In genomic region chr18:59877366-59877765, GRCh38 we compare ENCODE assay signal across 1 cellular context.
TF ChIP-seq lines count a peak whose summit lies in the region.

No MANE protein-coding gene starts in this region.

TF ChIP-seq in K562, 482 proteins besides CTCF, POLR2A, EP300 and RAD21 (continued from another document):
- TF ChIP-seq NBN (IDR thresholded peaks at IDR 0.05; ENCODE audit: low read depth) = peak; percentile 23; the same call in 1 of the 2 replicates
- no peak for TF ChIP-seq SOX6 (IDR thresholded peaks at IDR 0.05)
- TF ChIP-seq MEF2D (tag; conservative IDR thresholded peaks at IDR 0.05; ENCODE audit: low read depth) = peak; percentile 97
- peak; percentile 64 for TF ChIP-seq VEZF1 (CRISPR knock-in tag; IDR thresholded peaks at IDR 0.05)
- 0 out of 4 replicates have a peak, but pooled peaks of 1 of the 2 experiments have one; percentile 8 for TF ChIP-seq TRIM24 (IDR thresholded peaks at IDR 0.05)
- TF ChIP-seq, protein P1, sequence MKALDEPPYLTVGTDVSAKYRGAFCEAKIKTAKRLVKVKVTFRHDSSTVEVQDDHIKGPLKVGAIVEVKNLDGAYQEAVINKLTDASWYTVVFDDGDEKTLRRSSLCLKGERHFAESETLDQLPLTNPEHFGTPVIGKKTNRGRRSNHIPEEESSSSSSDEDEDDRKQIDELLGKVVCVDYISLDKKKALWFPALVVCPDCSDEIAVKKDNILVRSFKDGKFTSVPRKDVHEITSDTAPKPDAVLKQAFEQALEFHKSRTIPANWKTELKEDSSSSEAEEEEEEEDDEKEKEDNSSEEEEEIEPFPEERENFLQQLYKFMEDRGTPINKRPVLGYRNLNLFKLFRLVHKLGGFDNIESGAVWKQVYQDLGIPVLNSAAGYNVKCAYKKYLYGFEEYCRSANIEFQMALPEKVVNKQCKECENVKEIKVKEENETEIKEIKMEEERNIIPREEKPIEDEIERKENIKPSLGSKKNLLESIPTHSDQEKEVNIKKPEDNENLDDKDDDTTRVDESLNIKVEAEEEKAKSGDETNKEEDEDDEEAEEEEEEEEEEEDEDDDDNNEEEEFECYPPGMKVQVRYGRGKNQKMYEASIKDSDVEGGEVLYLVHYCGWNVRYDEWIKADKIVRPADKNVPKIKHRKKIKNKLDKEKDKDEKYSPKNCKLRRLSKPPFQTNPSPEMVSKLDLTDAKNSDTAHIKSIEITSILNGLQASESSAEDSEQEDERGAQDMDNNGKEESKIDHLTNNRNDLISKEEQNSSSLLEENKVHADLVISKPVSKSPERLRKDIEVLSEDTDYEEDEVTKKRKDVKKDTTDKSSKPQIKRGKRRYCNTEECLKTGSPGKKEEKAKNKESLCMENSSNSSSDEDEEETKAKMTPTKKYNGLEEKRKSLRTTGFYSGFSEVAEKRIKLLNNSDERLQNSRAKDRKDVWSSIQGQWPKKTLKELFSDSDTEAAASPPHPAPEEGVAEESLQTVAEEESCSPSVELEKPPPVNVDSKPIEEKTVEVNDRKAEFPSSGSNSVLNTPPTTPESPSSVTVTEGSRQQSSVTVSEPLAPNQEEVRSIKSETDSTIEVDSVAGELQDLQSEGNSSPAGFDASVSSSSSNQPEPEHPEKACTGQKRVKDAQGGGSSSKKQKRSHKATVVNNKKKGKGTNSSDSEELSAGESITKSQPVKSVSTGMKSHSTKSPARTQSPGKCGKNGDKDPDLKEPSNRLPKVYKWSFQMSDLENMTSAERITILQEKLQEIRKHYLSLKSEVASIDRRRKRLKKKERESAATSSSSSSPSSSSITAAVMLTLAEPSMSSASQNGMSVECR (CRISPR knock-in tag; IDR thresholded peaks at IDR 0.05) = no peak
- TF ChIP-seq BCOR (IDR thresholded peaks at IDR 0.05) = no peak
- TF ChIP-seq SP2 (IDR thresholded peaks at IDR 0.05; ENCODE audit: extremely low read depth, low read depth, low read length, poor library complexity, severe bottlenecking) = no peak
- TF ChIP-seq NFIC (IDR thresholded peaks at IDR 0.05) = no peak
- TF ChIP-seq CEBPG (CRISPR knock-in tag; IDR thresholded peaks at IDR 0.05) = no peak
- peak; percentile 49 to 84; a peak in 3 of 4 replicates for TF ChIP-seq CEBPG (tag; conservative IDR thresholded peaks at IDR 0.05 in 1 of 2, IDR thresholded peaks at IDR 0.05 in 1 of 2)
- peak; percentile 42; the same call in 1 of the 2 replicates for TF ChIP-seq SMARCA4 (IDR thresholded peaks at IDR 0.05)
- TF ChIP-seq ZNF445 (CRISPR knock-in tag; IDR thresholded peaks at IDR 0.05; ENCODE audit: low read depth) = no peak
- peak; percentile 82 for TF ChIP-seq MEF2A (IDR thresholded peaks at IDR 0.05; ENCODE audit: control insufficient read depth, low read depth, low read length)
- TF ChIP-seq ZNF766 (CRISPR knock-in tag; conservative IDR thresholded peaks at IDR 0.05) = 0 out of 2 replicates have a peak, but pooled peaks have one; percentile 54
- no peak for TF ChIP-seq ZNF280A (IDR thresholded peaks at IDR 0.05; ENCODE audit: low read depth, partially characterized antibody)
- TF ChIP-seq NFYB (IDR thresholded peaks at IDR 0.05; ENCODE audit: extremely low read depth, insufficient read length) = no peak
- no peak for TF ChIP-seq CSDE1 (IDR thresholded peaks at IDR 0.05)
- no peak for TF ChIP-seq KLF6 (CRISPR knock-in tag; IDR thresholded peaks at IDR 0.05; ENCODE audit: borderline replicate concordance)
- TF ChIP-seq SMARCE1 (IDR thresholded peaks at IDR 0.05) = peak; percentile 63; the same call in 1 of the 2 replicates
- no peak for TF ChIP-seq MYBL2 (IDR thresholded peaks at IDR 0.05; ENCODE audit: low read depth)
- TF ChIP-seq MYBL2 (CRISPR knock-in tag; IDR thresholded peaks at IDR 0.05; ENCODE audit: borderline replicate concordance) = no peak
- no peak for TF ChIP-seq ZNF592 (IDR thresholded peaks at IDR 0.05)
- TF ChIP-seq ZNF280B (CRISPR knock-in tag; IDR thresholded peaks at IDR 0.05) = no peak
- TF ChIP-seq NONO (IDR thresholded peaks at IDR 0.05; ENCODE audit: low read depth in 2 of 2, low read length in 1 of 2) = no peak
- no peak for TF ChIP-seq ATF2 (CRISPR knock-in tag; IDR thresholded peaks at IDR 0.05)
- TF ChIP-seq CEBPB (tag; IDR thresholded peaks at IDR 0.05) = peak; percentile 84
- no peak for TF ChIP-seq ZC3H4 (CRISPR knock-in tag; IDR thresholded peaks at IDR 0.05; ENCODE audit: borderline replicate concordance)
- peak; percentile 46 for TF ChIP-seq ARID1B (IDR thresholded peaks at IDR 0.05)
- no peak for TF ChIP-seq ZNF239 (CRISPR knock-in tag; IDR thresholded peaks at IDR 0.05)
- TF ChIP-seq LARP7 (IDR thresholded peaks at IDR 0.05) = no peak
- no peak for TF ChIP-seq ETV6 (IDR thresholded peaks at IDR 0.05; ENCODE audit: borderline replicate concordance in 1 of 2, low read depth in 2 of 2, low read length in 1 of 2)
- no peak for TF ChIP-seq ETV6 (CRISPR knock-in tag; IDR thresholded peaks at IDR 0.05; ENCODE audit: borderline replicate concordance)
- TF ChIP-seq MLLT1 (IDR thresholded peaks at IDR 0.05) = no peak
- TF ChIP-seq SMAD4 (CRISPR knock-in tag; conservative IDR thresholded peaks at IDR 0.05) = no peak
TF ChIP-seq in K562: peak in this region for 12.
